ENCODE assay signal across 8 cellular contexts in genomic region chr14:100056964-100057817, GRCh38. TPM values are rescaled to one million over a fixed set of nuclear protein-coding genes. Genes with fewer than 3 reads are reported as not detected.
DNase-seq lines count a peak whose midpoint lies in the region; ATAC-seq and TF ChIP-seq lines count a peak whose summit lies in the region.

No MANE protein-coding gene starts in this region.

- H3K36me3 ChIP-seq in PC-9 (ENCODE audit: low read depth) (no peaks in the 10 kb centered on the region), esophagus squamous epithelium (no peaks in the 10 kb centered on the region)

- WGBS in esophagus squamous epithelium, 2 donors, result 31 to 44% methylated on average over 4 of the region's 4 CpGs

- H3K4me1 Mint-ChIP-seq in stimulated activated memory B cell treated with anti-CD40 and anti-IgM and Interleukin-4, amounts not matched to agents 10 μg/mL and 1 μg/mL and 100 μg/mL, for 72 hours, result peaks cover 58% of the 10 kb centered on the region

- no peaks in the 10 kb centered on the region for H3K9me2 ChIP-seq in PC-9 (ENCODE audit: insufficient read depth)

- ATAC-seq in GM18909 (IDR thresholded peaks at IDR 0.05; ENCODE audit: poor library complexity, unreplicated experiment) (peak; percentile 44), HG03039 (IDR thresholded peaks at IDR 0.05; ENCODE audit: unreplicated experiment) (no peak)
- peak; percentile 63 for ATAC-seq in stimulated activated memory B cell treated with anti-CD40 and anti-IgM and Interleukin-4, amounts not matched to agents 10 μg/mL and 1 μg/mL and 100 μg/mL, for 72 hours

- H3K27me3 ChIP-seq in PC-9 (ENCODE audit: insufficient read depth, low read depth), result no peaks in the 10 kb centered on the region
- no peaks in the 10 kb centered on the region for H3K27me3 ChIP-seq in esophagus squamous epithelium

- no peak overlapping the region for H3K4me3 ChIP-seq in PC-9
- H3K4me3 ChIP-seq in esophagus squamous epithelium, result no peak overlapping the region

- H3K9me3 ChIP-seq in PC-9 (ENCODE audit: insufficient read depth, low read depth) (no peaks in the 10 kb centered on the region), esophagus squamous epithelium (no peaks in the 10 kb centered on the region)

- H3K27ac ChIP-seq in PC-9, result no peak overlapping the region
- peak overlapping the region in 3 of 4 donors; percentile 68 to 79 (median 77) for H3K27ac ChIP-seq in esophagus squamous epithelium
- no peak overlapping the region for H3K27ac ChIP-seq in substantia nigra (ENCODE audit: low read depth, low read length, poor library complexity, severe bottlenecking)

- CTCF ChIA-PET in PC-9 (lab: Charles Lee), result no interaction called here

- peaks cover 9% of the 10 kb centered on the region for H3F3A ChIP-seq in PC-9 (ENCODE audit: insufficient read depth, low read depth)

- intact Hi-C loops in PC-9 (cut with micrococcal nuclease; ENCODE audit: unreplicated experiment), result no loop called here
- intact Hi-C loops in esophagus squamous epithelium (cut with DNase I), result loop anchor here (10.0 kb wide), 1 partner anchor 48 kb away; no protein-coding TSS in a partner anchor

- DNase-seq in AG08395 (ENCODE audit: low spot score), result peak; percentile 35
- DNase-seq in PC-9, result no peak
- DNase-seq in esophagus squamous epithelium (lab: John Stamatoyannopoulos, UW), result no peak
- DNase-seq in substantia nigra (lab: John Stamatoyannopoulos, UW), result no peak
- DNase-seq in mucosa of gallbladder (ENCODE audit: low spot score), result no peak

- no peak overlapping the region for H3K4me2 ChIP-seq in PC-9

- H3K4me3 Mint-ChIP-seq in stimulated activated memory B cell treated with anti-CD40 and anti-IgM and Interleukin-4, amounts not matched to agents 10 μg/mL and 1 μg/mL and 100 μg/mL, for 72 hours, result no peak overlapping the region

- H3K4me1 ChIP-seq in PC-9 (replicated peaks; ENCODE audit: insufficient read depth) (peaks cover 28% of the 10 kb centered on the region), esophagus squamous epithelium (peaks cover 17 to 58% (median 18%) of the 10 kb centered on the region in 3 donors)

- POLR2A ChIA-PET in PC-9 (lab: Charles Lee; ENCODE audit: unreplicated experiment), result no interaction called here

- TF ChIP-seq CTCF in PC-9 (conservative IDR thresholded peaks at IDR 0.05) (peak; percentile 30; the same call in 1 of the 2 replicates), esophagus squamous epithelium (IDR thresholded peaks at IDR 0.05) (peak; percentile 14 to 60 (median 33))

- H3K36me3 Mint-ChIP-seq in stimulated activated memory B cell treated with anti-CD40 and anti-IgM and Interleukin-4, amounts not matched to agents 10 μg/mL and 1 μg/mL and 100 μg/mL, for 72 hours, result no peaks in the 10 kb centered on the region

- H3K79me2 ChIP-seq in PC-9 (ENCODE audit: low read depth), result no peaks in the 10 kb centered on the region

- H3K9me3 Mint-ChIP-seq in stimulated activated memory B cell treated with anti-CD40 and anti-IgM and Interleukin-4, amounts not matched to agents 10 μg/mL and 1 μg/mL and 100 μg/mL, for 72 hours, result no peaks in the 10 kb centered on the region

- no peaks in the 10 kb centered on the region for H4K20me1 ChIP-seq in PC-9 (ENCODE audit: insufficient read depth)

- no peak for TF ChIP-seq POLR2A in esophagus squamous epithelium (IDR thresholded peaks at IDR 0.05)

- peak overlapping the region; percentile 85 for H3K27ac Mint-ChIP-seq in stimulated activated memory B cell treated with anti-CD40 and anti-IgM and Interleukin-4, amounts not matched to agents 10 μg/mL and 1 μg/mL and 100 μg/mL, for 72 hours

- H2AFZ ChIP-seq in PC-9, result no peak overlapping the region

- no TSS peak for BruUV-seq in PC-9 (replicated peaks; lab: Mats Ljungman, UMichigan)

- no peaks in the 10 kb centered on the region for H3K27me3 Mint-ChIP-seq in stimulated activated memory B cell treated with anti-CD40 and anti-IgM and Interleukin-4, amounts not matched to agents 10 μg/mL and 1 μg/mL and 100 μg/mL, for 72 hours

RNA-seq across cellular contexts. Expression of gene EVL, which starts 8.0 kb away (rescaled TPM):
- total RNA-seq in PC-9 (2021) (4.9 and 5.9 TPM in 2 replicates), esophagus squamous epithelium (10 to 100 TPM; 20.0 to 61.2 (median 25.8) TPM), mucosa of gallbladder (89.1 TPM)

Comparison
In these comparisons a context has a peak if more than half of its experiments do, and no peak if none do; other contexts are left out.
1. H3K27ac ChIP-seq: peak in esophagus squamous epithelium (3 of 4); none in PC-9 (single experiment) and substantia nigra (single experiment).